8 cellular contexts compared by ENCODE assay signal in the genomic region with DNA sequence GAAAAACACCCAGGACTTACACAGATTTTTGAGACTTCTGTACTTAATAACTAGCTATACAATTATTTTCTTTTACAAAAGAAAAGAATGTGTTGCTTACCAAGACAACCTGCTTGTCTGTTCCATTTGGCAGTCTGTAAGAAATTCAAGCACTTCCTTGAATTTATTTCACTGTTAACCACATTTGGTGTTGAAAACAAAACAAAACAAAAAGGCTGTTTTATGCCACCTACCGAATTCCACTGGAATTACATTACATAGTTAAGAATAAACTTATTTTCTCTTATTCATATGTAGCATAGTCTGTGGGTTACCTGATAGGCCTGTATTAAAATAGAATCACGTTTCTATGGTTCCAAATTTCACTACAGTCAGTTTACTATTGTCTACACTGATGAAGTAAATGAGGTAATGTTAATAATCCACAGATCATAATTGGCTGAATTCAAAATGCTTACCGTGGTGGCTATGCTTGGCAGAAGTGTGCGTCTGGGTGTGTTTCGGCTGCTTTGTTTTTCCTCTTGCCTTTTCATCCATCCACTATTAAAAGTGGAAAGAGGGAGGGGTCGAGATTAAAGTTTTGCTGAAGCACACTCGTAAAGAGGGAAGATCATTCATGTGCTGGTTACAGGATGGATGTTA. TPM values are rescaled to one million over a fixed set of nuclear protein-coding genes. Genes with fewer than 3 reads are reported as not detected.
DNase-seq lines count a peak whose midpoint lies in the region.

A gene with protein sequence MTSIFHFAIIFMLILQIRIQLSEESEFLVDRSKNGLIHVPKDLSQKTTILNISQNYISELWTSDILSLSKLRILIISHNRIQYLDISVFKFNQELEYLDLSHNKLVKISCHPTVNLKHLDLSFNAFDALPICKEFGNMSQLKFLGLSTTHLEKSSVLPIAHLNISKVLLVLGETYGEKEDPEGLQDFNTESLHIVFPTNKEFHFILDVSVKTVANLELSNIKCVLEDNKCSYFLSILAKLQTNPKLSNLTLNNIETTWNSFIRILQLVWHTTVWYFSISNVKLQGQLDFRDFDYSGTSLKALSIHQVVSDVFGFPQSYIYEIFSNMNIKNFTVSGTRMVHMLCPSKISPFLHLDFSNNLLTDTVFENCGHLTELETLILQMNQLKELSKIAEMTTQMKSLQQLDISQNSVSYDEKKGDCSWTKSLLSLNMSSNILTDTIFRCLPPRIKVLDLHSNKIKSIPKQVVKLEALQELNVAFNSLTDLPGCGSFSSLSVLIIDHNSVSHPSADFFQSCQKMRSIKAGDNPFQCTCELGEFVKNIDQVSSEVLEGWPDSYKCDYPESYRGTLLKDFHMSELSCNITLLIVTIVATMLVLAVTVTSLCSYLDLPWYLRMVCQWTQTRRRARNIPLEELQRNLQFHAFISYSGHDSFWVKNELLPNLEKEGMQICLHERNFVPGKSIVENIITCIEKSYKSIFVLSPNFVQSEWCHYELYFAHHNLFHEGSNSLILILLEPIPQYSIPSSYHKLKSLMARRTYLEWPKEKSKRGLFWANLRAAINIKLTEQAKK (minus strand): TSS at position 138 of the 642 bp plus-strand sequence. CDS start 5,960 bp downstream, outside the sequence.

- H3K36me3 ChIP-seq in skeletal muscle tissue (ENCODE audit: control insufficient read depth in 3 of 3, insufficient read depth in 3 of 3, low read length in 3 of 3), result peaks cover 0 to 6% (median 0%) of the 10 kb centered on the region in 3 donors

- H3K9me3 Mint-ChIP-seq in immature natural killer cell, result peaks cover 17 to 28% (median 24%) of the 10 kb centered on the region in 6 donors

- peak within 1 kb of the TSS; percentile 90 to 99 (median 96) for H3K27ac Mint-ChIP-seq in immature natural killer cell

- no peaks in the 10 kb centered on the region for H3K9me3 ChIP-seq in skeletal muscle tissue (ENCODE audit: control insufficient read depth in 3 of 3, low read length in 3 of 3)

- H3K27ac ChIP-seq in skeletal muscle tissue (ENCODE audit: low read depth, low read length), result peak within 1 kb of the TSS; percentile 64

- DNase-seq in EH (ENCODE audit: low read depth) (peak; percentile 59), H4 (ENCODE audit: low spot score) (peak; percentile 71), NCI-H774 (lab: John Stamatoyannopoulos, UW) (peak; percentile 46), astrocyte of the hippocampus (ENCODE audit: low read depth, low spot score) (peak; percentile 76), immature natural killer cell (peak; percentile 61 to 70 (median 64))
- DNase-seq in activated CD8-positive, alpha-beta memory T cell treated with anti-CD3 and anti-CD28 coated beads, Interleukin-2, amount 50 U/mL, for 4 hours, result no peak
- no peak for DNase-seq in stimulated activated CD4-positive, alpha-beta T cell treated with anti-CD3 and anti-CD28 coated beads, Interleukin-2, amount 100 ng/mL, for 24 hours

- peaks cover 33 to 39% (median 38%) of the 10 kb centered on the region in 3 donors for H3K36me3 Mint-ChIP-seq in immature natural killer cell

- H3K9ac ChIP-seq in skeletal muscle tissue (ENCODE audit: low read depth in 1 of 3, low read length in 3 of 3), result peak within 1 kb of the TSS; percentile 34 to 57 (median 43)

- H3K4me3 Mint-ChIP-seq in immature natural killer cell, result peak within 1 kb of the TSS; percentile 89 to 96 (median 93)

- peaks cover 40 to 52% of the 10 kb centered on the region in 2 donors for H3K4me1 Mint-ChIP-seq in immature natural killer cell

- no peaks in the 10 kb centered on the region for H3K27me3 ChIP-seq in skeletal muscle tissue (ENCODE audit: control insufficient read depth in 3 of 3, insufficient read depth in 3 of 3, low read length in 3 of 3)

- peaks cover 3 to 14% (median 7%) of the 10 kb centered on the region in 3 donors for H3K4me1 ChIP-seq in skeletal muscle tissue (ENCODE audit: control insufficient read depth in 3 of 3, insufficient read depth in 3 of 3, low read length in 3 of 3)

- H3K27me3 Mint-ChIP-seq in immature natural killer cell (ENCODE audit: low read depth in 3 of 3), result peaks cover 0 to 2% (median 0%) of the 10 kb centered on the region in 3 donors

- peak within 1 kb of the TSS; percentile 35 to 57 (median 45) for H3K4me3 ChIP-seq in skeletal muscle tissue (ENCODE audit: low read length in 3 of 3)

RNA-seq across cellular contexts. Expression of the gene that starts here (rescaled TPM):
- 0.84 and 4.2 TPM in 2 replicates for total RNA-seq in H4 (2014; rRNA removed; shearing (Covaris generic))
- polyA plus RNA-seq in immature natural killer cell, result 10 to 100 TPM; 16.6 to 24.7 (median 20.0) TPM
- total RNA-seq in skeletal muscle tissue, result 6.3 TPM

Comparison
In these comparisons a context has a peak if more than half of its experiments do, and no peak if none do; other contexts are left out.
1. DNase-seq: peak in EH (single experiment), H4 (single experiment), NCI-H774 (single experiment), astrocyte of the hippocampus (single experiment) and immature natural killer cell (3 of 3); none in activated CD8-positive, alpha-beta memory T cell treated with anti-CD3 and anti-CD28 coated beads, Interleukin-2, amount 50 U/mL, for 4 hours (single experiment) and stimulated activated CD4-positive, alpha-beta T cell treated with anti-CD3 and anti-CD28 coated beads, Interleukin-2, amount 100 ng/mL, for 24 hours (0 of 2).